ENCODE assay signal across 15 cellular contexts in the genomic region with DNA sequence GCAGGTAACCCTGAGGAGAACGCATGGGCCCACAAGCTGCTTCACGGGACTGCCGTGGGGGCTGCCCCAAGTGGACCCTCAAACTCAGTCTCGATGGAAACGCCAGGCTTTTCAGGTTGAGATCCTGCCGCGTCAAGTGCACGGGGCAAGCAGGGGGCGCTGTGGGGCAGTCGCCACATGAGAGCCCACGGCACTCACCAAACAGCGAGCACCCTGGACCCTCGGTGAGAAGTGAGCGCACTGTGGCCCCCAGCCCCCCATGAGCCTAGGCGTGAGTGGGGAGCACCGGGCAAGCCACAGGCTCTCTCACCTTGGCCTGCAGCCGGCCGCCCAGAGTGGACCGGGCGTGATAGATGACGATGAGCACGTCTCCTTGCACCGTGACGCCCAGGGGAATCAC. TPM values are rescaled to one million over a fixed set of nuclear protein-coding genes. Genes with fewer than 3 reads are reported as not detected.
A peak's percentile ranks its signal among the peaks of the same experiment; 100 is the strongest.
DNase-seq lines count a peak whose midpoint lies in the region; ATAC-seq, FAIRE-seq and TF ChIP-seq lines count a peak whose summit lies in the region.
"Had no signal": no experiment of that assay in that cellular context is flagged by ENCODE, and none has a peak within 500 bp of the region (broad histone marks: within the 10 kb centered on the region; RNA-seq: fewer than 3 reads in every experiment).

No MANE protein-coding gene starts in this region.

- TF ChIP-seq POLR2A in HepG2 (IDR thresholded peaks at IDR 0.05; ENCODE audit: insufficient read depth in 1 of 2, low read depth in 2 of 2, low read length in 2 of 2) (no peak), right lobe of liver (IDR thresholded peaks at IDR 0.05) (no peak)

- no peaks in the 10 kb centered on the region for H4K20me1 ChIP-seq in HepG2 (ENCODE audit: insufficient read depth, low read length)

- H3K36me3 ChIP-seq in HepG2 (replicated peaks in 1 of 2; ENCODE audit: control insufficient read depth in 1 of 2, insufficient read depth in 2 of 2, low read length in 2 of 2) (peaks cover 8 to 25% of the 10 kb centered on the region in 2 experiments), right lobe of liver (peaks cover 0 to 68% (median 9%) of the 10 kb centered on the region in 4 donors)

- intact Hi-C loops in HepG2 (cut with micrococcal nuclease; ENCODE audit: unreplicated experiment) (no loop called here), right lobe of liver (cut with DNase I) (no loop called here), left colon (cut with DNase I, micrococcal nuclease) (no loop called here)

- DNase-seq in HepG2 (ENCODE audit: low spot score) (no peak), right lobe of liver (no peak), fibroblast of villous mesenchyme (ENCODE audit: low read depth) (peak; percentile 3), left colon (no peak), GM13976 (ENCODE audit: low spot score) (no peak), SW 1271 (lab: John Stamatoyannopoulos, UW) (no peak)
- DNase-seq: activated CD8-positive, alpha-beta memory T cell treated with anti-CD3 and anti-CD28 coated beads, Interleukin-2, amount 50 U/mL, for 4 hours; body of pancreas; esophagus squamous epithelium; NCI-H748 treated with DMSO at 0.1 percent for 48 hours; stimulated activated CD4-positive, alpha-beta T cell treated with anti-CD3 and anti-CD28 coated beads, Interleukin-4, amount 100 ng/mL, for 4 hours had no signal

- no peaks in the 10 kb centered on the region for H3K9me3 ChIP-seq in HepG2 (ENCODE audit: low read length)
- no peaks in the 10 kb centered on the region for H3K9me3 ChIP-seq in right lobe of liver
- H3K9me3 ChIP-seq: BLaER1 treated with 17β-estradiol and CSF1 and Interleukin-3, amounts not matched to agents 10 nM and 100 nM; body of pancreas; esophagus squamous epithelium had no signal

- TF ChIP-seq EP300 in HepG2 (IDR thresholded peaks at IDR 0.05; ENCODE audit: low read depth in 2 of 2, low read length in 2 of 2) (no peak), HepG2 (CRISPR knock-in tag; IDR thresholded peaks at IDR 0.05; ENCODE audit: borderline replicate concordance) (no peak)

- FAIRE-seq in HepG2 (lab: Jason Lieb, UNC), result no peak

- no peak for ATAC-seq in HepG2
- no peak for ATAC-seq in right lobe of liver
- peak; percentile 22; the same call in 1 of the 3 replicates for ATAC-seq in SK-N-SH treated with all-trans-retinoic acid at 6 μM for 48 hours
- no peak for ATAC-seq in GM18870 (IDR thresholded peaks at IDR 0.05; ENCODE audit: unreplicated experiment)
- ATAC-seq in left colon, result no peak
- ATAC-seq: body of pancreas had no signal

- H3K4me3 ChIP-seq in HepG2 (replicated peaks in 1 of 3; ENCODE audit: insufficient read depth in 1 of 3, low read depth in 2 of 3, low read length in 3 of 3) (no peak overlapping the region), right lobe of liver (no peak overlapping the region), fibroblast of villous mesenchyme (ENCODE audit: low read depth, low read length) (no peak overlapping the region)
- H3K4me3 ChIP-seq: BLaER1 treated with 17β-estradiol and CSF1 and Interleukin-3, amounts not matched to agents 10 nM and 100 nM; body of pancreas; esophagus squamous epithelium had no signal

- H3K27me3 ChIP-seq in HepG2 (ENCODE audit: control insufficient read depth in 1 of 2, insufficient read depth in 2 of 2, low read length in 2 of 2), result no peaks in the 10 kb centered on the region
- no peaks in the 10 kb centered on the region for H3K27me3 ChIP-seq in right lobe of liver
- H3K27me3 ChIP-seq: BLaER1 treated with 17β-estradiol and CSF1 and Interleukin-3, amounts not matched to agents 10 nM and 100 nM; body of pancreas; esophagus squamous epithelium had no signal

- no peak overlapping the region for H3K4me2 ChIP-seq in HepG2 (ENCODE audit: low read depth, low read length)

- POLR2A ChIA-PET in HepG2 (lab: Yijun Ruan, JAX), result no interaction called here

- H3K9ac ChIP-seq in HepG2 (ENCODE audit: insufficient read depth, low read depth, low read length), result no peak overlapping the region
- H3K9ac ChIP-seq: BLaER1 treated with 17β-estradiol and CSF1 and Interleukin-3, amounts not matched to agents 10 nM and 100 nM; parathyroid adenoma had no signal

- TF ChIP-seq CTCF in HepG2 (CRISPR knock-in tag; IDR thresholded peaks at IDR 0.05) (peak; percentile 43; the same call in 1 of the 2 replicates), right lobe of liver (IDR thresholded peaks at IDR 0.05) (peak in 1 of 4 donors; percentile 10), fibroblast of villous mesenchyme (IDR thresholded peaks at IDR 0.05; ENCODE audit: insufficient read depth, low read depth, low read length) (peak; percentile 32), GM13976 (IDR thresholded peaks at IDR 0.05; ENCODE audit: borderline replicate concordance, control extremely low read depth, extremely low read depth, insufficient read depth, missing control alignments) (no peak)

- H3K27ac ChIP-seq in HepG2 (ENCODE audit: extremely low read length, insufficient read depth, low read length) (no peak overlapping the region), right lobe of liver (no peak overlapping the region)
- H3K27ac ChIP-seq: BLaER1 treated with 17β-estradiol and CSF1 and Interleukin-3, amounts not matched to agents 10 nM and 100 nM; body of pancreas; esophagus squamous epithelium; parathyroid adenoma had no signal

- in situ Hi-C loops in HepG2 (cut with HindIII; ENCODE audit: extremely low pct_ligation_motif_present, low pct_unique_long_range_greater_than_20kb), result no loop called here
- in situ Hi-C loops in GM13976 (cut with MboI; ENCODE audit: low sequenced_read_pairs, unreplicated experiment), result no loop called here

- CTCF ChIA-PET in HepG2 (lab: Yijun Ruan, JAX; ENCODE audit: low intra/inter-chr PET ratio, low total read pairs), result no interaction called here

- 0 out of 2 replicates have a peak, but pooled peaks have one; percentile 20 for TF ChIP-seq RAD21 in HepG2 (CRISPR knock-in tag; IDR thresholded peaks at IDR 0.05)

- WGBS in HepG2 (ENCODE audit: low lambda C conversion rate), result 95% methylated on average over 23 of the region's 24 CpGs
- 89% methylated on average over 5 of the region's 24 CpGs for WGBS in right lobe of liver (ENCODE audit: insufficient coverage, low coverage, low lambda C conversion rate, missing lambda C conversion rate)

- no TSS peak for BruUV-seq in HepG2 (replicated peaks; lab: Mats Ljungman, UMichigan)

- H3K79me2 ChIP-seq in HepG2 (ENCODE audit: insufficient read depth, low read length), result no peaks in the 10 kb centered on the region
- H3K79me2 ChIP-seq: parathyroid adenoma had no signal

- H3K4me1 ChIP-seq in HepG2 (ENCODE audit: insufficient read depth, low read length) (peaks cover 22% of the 10 kb centered on the region), right lobe of liver (no peaks in the 10 kb centered on the region)
- H3K4me1 ChIP-seq: body of pancreas, esophagus squamous epithelium, parathyroid adenoma had no signal

- H2AFZ ChIP-seq in HepG2 (ENCODE audit: low read length), result no peak overlapping the region
- H2AFZ ChIP-seq: parathyroid adenoma had no signal

RNA-seq across cellular contexts. Expression of a gene that starts 50.9 kb away (rescaled TPM):
- 0.18 and 0.36 TPM in 2 replicates for total RNA-seq in HepG2 (2016; rRNA removed; fragmentation: Illumina TruSeq; extraction: Trizol)
- 0.30 TPM in 1 of 2 replicates, not detected in the other for total RNA-seq in HepG2 (2016; cell fraction: cytosol; rRNA removed; fragmentation: Illumina TruSeq; extraction: Trizol; ENCODE audit: low read depth)
- total RNA-seq in HepG2 (2016; cell fraction: insoluble cytoplasmic fraction; rRNA removed; fragmentation: Illumina TruSeq; extraction: Trizol), result 0.16 and 0.24 TPM in 2 replicates
- total RNA-seq in HepG2 (2016; cell fraction: membrane; rRNA removed; fragmentation: Illumina TruSeq; extraction: Trizol), result 0.37 and 0.48 TPM in 2 replicates
- not detected in 2 replicates for total RNA-seq in HepG2 (2016; cell fraction: nucleus; rRNA removed; fragmentation: Illumina TruSeq; extraction: Trizol)
- 0.18 and 0.57 TPM in 2 replicates for polyA plus RNA-seq in HepG2 (2011; rRNA removed)
- 0.08 and 0.18 TPM in 2 replicates for polyA plus RNA-seq in HepG2 (2011; cell fraction: cytosol; rRNA removed)
- 0.58 and 0.95 TPM in 2 replicates for polyA plus RNA-seq in HepG2 (2011; cell fraction: nucleus; rRNA removed)
- 0.87 and 3.8 TPM in 2 replicates for polyA plus RNA-seq in HepG2 (2012)
- 0.68 and 0.69 TPM in 2 replicates for polyA plus RNA-seq in HepG2 (2016; cell fraction: cytosol; fragmentation: Illumina TruSeq; extraction: Trizol; ENCODE audit: low read depth)
- 0.49 and 0.90 TPM in 2 replicates for polyA plus RNA-seq in HepG2 (2016; cell fraction: insoluble cytoplasmic fraction; fragmentation: Illumina TruSeq; extraction: Trizol; ENCODE audit: low read depth)
- polyA plus RNA-seq in HepG2 (2016; cell fraction: membrane; fragmentation: Illumina TruSeq; extraction: Trizol; ENCODE audit: low read depth), result 0.89 and 1.3 TPM in 2 replicates
- polyA plus RNA-seq in HepG2 (2016; cell fraction: nucleus; fragmentation: Illumina TruSeq; extraction: Trizol; ENCODE audit: insufficient read depth, low read depth), result 0.38 and 0.60 TPM in 2 replicates
- 0.12 and 0.68 TPM in 2 replicates for polyA minus RNA-seq in HepG2 (2011; rRNA and poly(A)+ RNA removed; ENCODE audit: low replicate concordance)
- 0.30 TPM in 1 of 2 replicates, not detected in the other for polyA minus RNA-seq in HepG2 (2011; cell fraction: cytosol; rRNA and poly(A)+ RNA removed)
- polyA minus RNA-seq in HepG2 (2011; cell fraction: nucleus; rRNA and poly(A)+ RNA removed), result 0.25 TPM in 1 of 2 replicates, not detected in the other
- total RNA-seq in right lobe of liver, result 1 to 10 TPM in 5 of 6 experiments, under 1 TPM in 1; 0.86 to 3.7 (median 2.4) TPM
- total RNA-seq in fibroblast of villous mesenchyme, result not detected in 2 replicates
- total RNA-seq in left colon, result 1 to 10 TPM; 2.7 to 3.5 TPM

RNA-seq across cellular contexts. Expression of a gene that starts 55.3 kb away (rescaled TPM):
- total RNA-seq in HepG2 (2016; rRNA removed; fragmentation: Illumina TruSeq; extraction: Trizol), result 28.0 and 44.3 TPM in 2 replicates
- 9.9 and 11.6 TPM in 2 replicates for total RNA-seq in HepG2 (2016; cell fraction: cytosol; rRNA removed; fragmentation: Illumina TruSeq; extraction: Trizol; ENCODE audit: low read depth)
- 24.5 and 43.0 TPM in 2 replicates for total RNA-seq in HepG2 (2016; cell fraction: insoluble cytoplasmic fraction; rRNA removed; fragmentation: Illumina TruSeq; extraction: Trizol)
- total RNA-seq in HepG2 (2016; cell fraction: membrane; rRNA removed; fragmentation: Illumina TruSeq; extraction: Trizol), result 17.1 and 19.6 TPM in 2 replicates
- 31.0 and 34.6 TPM in 2 replicates for total RNA-seq in HepG2 (2016; cell fraction: nucleus; rRNA removed; fragmentation: Illumina TruSeq; extraction: Trizol)
- 17.5 and 22.2 TPM in 2 replicates for polyA plus RNA-seq in HepG2 (2011; rRNA removed)
- polyA plus RNA-seq in HepG2 (2011; cell fraction: cytosol; rRNA removed), result 10.0 and 13.8 TPM in 2 replicates
- 116 and 155 TPM in 2 replicates for polyA plus RNA-seq in HepG2 (2011; cell fraction: nucleus; rRNA removed)
- polyA plus RNA-seq in HepG2 (2012), result 26.0 and 32.2 TPM in 2 replicates
- 5.1 and 5.7 TPM in 2 replicates for polyA plus RNA-seq in HepG2 (2016; cell fraction: cytosol; fragmentation: Illumina TruSeq; extraction: Trizol; ENCODE audit: low read depth)
- 23.9 and 29.6 TPM in 2 replicates for polyA plus RNA-seq in HepG2 (2016; cell fraction: insoluble cytoplasmic fraction; fragmentation: Illumina TruSeq; extraction: Trizol; ENCODE audit: low read depth)
- polyA plus RNA-seq in HepG2 (2016; cell fraction: membrane; fragmentation: Illumina TruSeq; extraction: Trizol; ENCODE audit: low read depth), result 12.2 TPM in 2 replicates
- 90.4 and 98.9 TPM in 2 replicates for polyA plus RNA-seq in HepG2 (2016; cell fraction: nucleus; fragmentation: Illumina TruSeq; extraction: Trizol; ENCODE audit: insufficient read depth, low read depth)
- polyA minus RNA-seq in HepG2 (2011; rRNA and poly(A)+ RNA removed; ENCODE audit: low replicate concordance), result 24.0 and 27.1 TPM in 2 replicates
- polyA minus RNA-seq in HepG2 (2011; cell fraction: cytosol; rRNA and poly(A)+ RNA removed), result 17.5 and 19.4 TPM in 2 replicates
- polyA minus RNA-seq in HepG2 (2011; cell fraction: nucleus; rRNA and poly(A)+ RNA removed), result 30.3 and 44.2 TPM in 2 replicates
- 10 to 100 TPM; 53.2 to 85.0 (median 64.5) TPM for total RNA-seq in right lobe of liver
- 44.0 and 68.0 TPM in 2 replicates for total RNA-seq in fibroblast of villous mesenchyme
- 100 to 1,000 TPM; 197 to 265 TPM for total RNA-seq in left colon

RNA-seq across cellular contexts. Expression of a gene that starts 55.5 kb away (rescaled TPM):
- total RNA-seq in HepG2 (2016; rRNA removed; fragmentation: Illumina TruSeq; extraction: Trizol), result 1.6 and 5.1 TPM in 2 replicates
- 1.9 and 3.4 TPM in 2 replicates for total RNA-seq in HepG2 (2016; cell fraction: cytosol; rRNA removed; fragmentation: Illumina TruSeq; extraction: Trizol; ENCODE audit: low read depth)
- 1.1 and 3.6 TPM in 2 replicates for total RNA-seq in HepG2 (2016; cell fraction: insoluble cytoplasmic fraction; rRNA removed; fragmentation: Illumina TruSeq; extraction: Trizol)
- total RNA-seq in HepG2 (2016; cell fraction: membrane; rRNA removed; fragmentation: Illumina TruSeq; extraction: Trizol), result 2.0 and 2.5 TPM in 2 replicates
- total RNA-seq in HepG2 (2016; cell fraction: nucleus; rRNA removed; fragmentation: Illumina TruSeq; extraction: Trizol), result 5.8 and 6.7 TPM in 2 replicates
- 9.9 and 20.1 TPM in 2 replicates for polyA plus RNA-seq in HepG2 (2011; rRNA removed)
- polyA plus RNA-seq in HepG2 (2011; cell fraction: cytosol; rRNA removed), result 6.1 TPM in 2 replicates
- 134 and 138 TPM in 2 replicates for polyA plus RNA-seq in HepG2 (2011; cell fraction: nucleus; rRNA removed)
- polyA plus RNA-seq in HepG2 (2012), result 7.2 and 10.7 TPM in 2 replicates
- polyA plus RNA-seq in HepG2 (2016; cell fraction: cytosol; fragmentation: Illumina TruSeq; extraction: Trizol; ENCODE audit: low read depth), result 1.4 and 3.1 TPM in 2 replicates
- polyA plus RNA-seq in HepG2 (2016; cell fraction: insoluble cytoplasmic fraction; fragmentation: Illumina TruSeq; extraction: Trizol; ENCODE audit: low read depth), result 1.9 and 2.6 TPM in 2 replicates
- 1.9 and 2.2 TPM in 2 replicates for polyA plus RNA-seq in HepG2 (2016; cell fraction: membrane; fragmentation: Illumina TruSeq; extraction: Trizol; ENCODE audit: low read depth)
- polyA plus RNA-seq in HepG2 (2016; cell fraction: nucleus; fragmentation: Illumina TruSeq; extraction: Trizol; ENCODE audit: insufficient read depth, low read depth), result 19.6 and 19.8 TPM in 2 replicates
- polyA minus RNA-seq in HepG2 (2011; rRNA and poly(A)+ RNA removed; ENCODE audit: low replicate concordance), result 15.5 and 17.1 TPM in 2 replicates
- polyA minus RNA-seq in HepG2 (2011; cell fraction: cytosol; rRNA and poly(A)+ RNA removed), result 5.5 and 6.9 TPM in 2 replicates
- polyA minus RNA-seq in HepG2 (2011; cell fraction: nucleus; rRNA and poly(A)+ RNA removed), result 8.6 and 9.7 TPM in 2 replicates
- 10 to 100 TPM; 22.0 to 31.8 (median 23.6) TPM for total RNA-seq in right lobe of liver
- total RNA-seq in fibroblast of villous mesenchyme, result 8.2 and 10.3 TPM in 2 replicates
- 10 to 100 TPM; 21.4 to 28.6 TPM for total RNA-seq in left colon
